In the genomic region with DNA sequence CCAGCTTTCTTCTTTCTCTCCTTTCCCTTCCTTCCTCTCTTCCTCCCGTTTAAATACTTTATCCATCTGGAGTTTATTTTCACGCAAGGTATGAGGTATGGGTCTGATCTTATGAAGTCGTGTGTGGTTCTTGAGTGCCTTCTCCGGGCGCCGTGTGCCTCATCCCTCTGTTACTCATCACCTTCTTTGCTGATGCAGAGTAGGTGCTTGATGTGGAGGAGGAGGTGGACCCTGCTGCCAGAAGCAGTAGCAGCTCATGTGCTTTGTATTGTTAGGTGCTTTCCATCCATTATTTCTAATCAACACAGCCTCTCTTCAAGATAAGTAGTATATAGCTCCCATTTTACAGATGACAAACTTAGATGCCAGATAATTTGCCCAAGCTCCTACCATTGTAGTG, we compare ENCODE assay signal across 13 cellular contexts. TPM values are rescaled to one million over a fixed set of nuclear protein-coding genes. Genes with fewer than 3 reads are reported as not detected.
DNase-seq lines count a peak whose midpoint lies in the region; ATAC-seq and TF ChIP-seq lines count a peak whose summit lies in the region.
"Had no signal": no experiment of that assay in that cellular context is flagged by ENCODE, and none has a peak within 500 bp of the region (broad histone marks: within the 10 kb centered on the region; RNA-seq: fewer than 3 reads in every experiment).

No MANE protein-coding gene starts in this region.

- H3K79me2 ChIP-seq in hepatocyte, result peaks cover 99% of the 10 kb centered on the region

- 73% methylated on average over 6 of the region's 6 CpGs for WGBS in hepatocyte (ENCODE audit: low lambda C conversion rate, missing lambda C conversion rate)

- H4K20me1 ChIP-seq in hepatocyte (ENCODE audit: insufficient read depth, poor library complexity, severe bottlenecking), result peaks cover 53% of the 10 kb centered on the region

- TF ChIP-seq CTCF in nephron (IDR thresholded peaks at IDR 0.05; ENCODE audit: unreplicated experiment in 3 of 3) (no peak), hepatocyte (IDR thresholded peaks at IDR 0.05; ENCODE audit: poor library complexity) (no peak)

- H3K9me3 Mint-ChIP-seq in nephron, result no peaks in the 10 kb centered on the region
- H3K9me3 Mint-ChIP-seq in stimulated activated naive CD8-positive, alpha-beta T cell treated with anti-CD3 and anti-CD28 coated beads, Interleukin-15, Interleukin-2, amounts not matched to agents 100 ng/mL and 50 ng/mL, for 24 hours, result no peaks in the 10 kb centered on the region

- ATAC-seq in HG02938 (IDR thresholded peaks at IDR 0.05; ENCODE audit: unreplicated experiment), result no peak
- ATAC-seq: right cardiac atrium had no signal

- H3K9me2 ChIP-seq in hepatocyte (replicated peaks; ENCODE audit: insufficient read depth), result no peaks in the 10 kb centered on the region

- no peak overlapping the region for H3K27ac ChIP-seq in hepatocyte

- H2AFZ ChIP-seq in hepatocyte, result no peak overlapping the region

- H3K4me1 Mint-ChIP-seq in nephron, result peaks cover 58% of the 10 kb centered on the region
- peaks cover 59% of the 10 kb centered on the region for H3K4me1 Mint-ChIP-seq in stimulated activated naive CD8-positive, alpha-beta T cell treated with anti-CD3 and anti-CD28 coated beads, Interleukin-15, Interleukin-2, amounts not matched to agents 100 ng/mL and 50 ng/mL, for 24 hours (ENCODE audit: low read depth)

- no peaks in the 10 kb centered on the region for H3K9me3 ChIP-seq in hepatocyte (ENCODE audit: low read depth)
- H3K9me3 ChIP-seq: adrenal gland had no signal

- peaks cover 24% of the 10 kb centered on the region for H3K36me3 Mint-ChIP-seq in nephron (ENCODE audit: low read depth)
- H3K36me3 Mint-ChIP-seq in stimulated activated naive CD8-positive, alpha-beta T cell treated with anti-CD3 and anti-CD28 coated beads, Interleukin-15, Interleukin-2, amounts not matched to agents 100 ng/mL and 50 ng/mL, for 24 hours (ENCODE audit: low read depth), result peaks cover 20% of the 10 kb centered on the region

- no peaks in the 10 kb centered on the region for H3K27me3 Mint-ChIP-seq in nephron (ENCODE audit: low read depth)
- no peaks in the 10 kb centered on the region for H3K27me3 Mint-ChIP-seq in stimulated activated naive CD8-positive, alpha-beta T cell treated with anti-CD3 and anti-CD28 coated beads, Interleukin-15, Interleukin-2, amounts not matched to agents 100 ng/mL and 50 ng/mL, for 24 hours

- H3K4me3 Mint-ChIP-seq in nephron, result no peak overlapping the region
- H3K4me3 Mint-ChIP-seq in stimulated activated naive CD8-positive, alpha-beta T cell treated with anti-CD3 and anti-CD28 coated beads, Interleukin-15, Interleukin-2, amounts not matched to agents 100 ng/mL and 50 ng/mL, for 24 hours, result peak overlapping the region; percentile 57

- peak overlapping the region; percentile 30 to 52 (median 45) for H3K27ac Mint-ChIP-seq in nephron
- peak overlapping the region; percentile 80 for H3K27ac Mint-ChIP-seq in stimulated activated naive CD8-positive, alpha-beta T cell treated with anti-CD3 and anti-CD28 coated beads, Interleukin-15, Interleukin-2, amounts not matched to agents 100 ng/mL and 50 ng/mL, for 24 hours

- no peak overlapping the region for H3K4me3 ChIP-seq in hepatocyte
- H3K4me3 ChIP-seq: adrenal gland, dorsolateral prefrontal cortex had no signal

- H3K4me2 ChIP-seq in hepatocyte, result no peak overlapping the region

- peak; percentile 81 for DNase-seq in activated effector memory CD4-positive, alpha-beta T cell treated with anti-CD3 and anti-CD28 coated beads, Interleukin-2, amount 50 U/mL, for 16 hours
- no peak for DNase-seq in activated effector memory CD4-positive, alpha-beta T cell treated with Interleukin-2 at 50 U/mL for 16 hours
- peak; percentile 44 for DNase-seq in activated gamma-delta T cell treated with anti-CD3 and anti-CD28 coated beads, Interleukin-2, amount 50 U/mL, for 16 hours (ENCODE audit: low read depth)
- no peak for DNase-seq in KG1 (lab: John Stamatoyannopoulos, UW)
- DNase-seq in hepatocyte (ENCODE audit: low spot score), result no peak
- DNase-seq: adrenal gland, DMS 273 treated with DMSO at 0.1 percent for 48 hours, foreskin fibroblast had no signal

- H3K36me3 ChIP-seq in hepatocyte (replicated peaks; ENCODE audit: insufficient read depth, low read depth), result no peaks in the 10 kb centered on the region
- H3K36me3 ChIP-seq: adrenal gland had no signal

- no peaks in the 10 kb centered on the region for H3K27me3 ChIP-seq in hepatocyte
- H3K27me3 ChIP-seq: adrenal gland, dorsolateral prefrontal cortex had no signal

- H3K4me1 ChIP-seq in hepatocyte (ENCODE audit: insufficient read depth), result peaks cover 13% of the 10 kb centered on the region

RNA-seq across cellular contexts. Expression of a gene that starts 47.0 kb away (rescaled TPM):
- total RNA-seq in hepatocyte, result 25.8 TPM in 2 replicates
- polyA plus RNA-seq in hepatocyte, result 23.7 and 30.8 TPM in 2 replicates

Comparison
In these comparisons a context has a peak if more than half of its experiments do, and no peak if none do; other contexts are left out.
1. DNase-seq: peak in activated effector memory CD4-positive, alpha-beta T cell treated with anti-CD3 and anti-CD28 coated beads, Interleukin-2, amount 50 U/mL, for 16 hours (single experiment) and activated gamma-delta T cell treated with anti-CD3 and anti-CD28 coated beads, Interleukin-2, amount 50 U/mL, for 16 hours (single experiment); none in activated effector memory CD4-positive, alpha-beta T cell treated with Interleukin-2 at 50 U/mL for 16 hours (single experiment), KG1 (single experiment) and hepatocyte (single experiment).